Comparison of ENCODE assay signal across 9 cellular contexts in genomic region chr7:138979226-138979979, GRCh38. TPM values are rescaled to one million over a fixed set of nuclear protein-coding genes. Genes with fewer than 3 reads are reported as not detected.
DNase-seq lines count a peak whose midpoint lies in the region; ATAC-seq and TF ChIP-seq lines count a peak whose summit lies in the region.
"Had no signal": no experiment of that assay in that cellular context is flagged by ENCODE, and none has a peak within 500 bp of the region (broad histone marks: within the 10 kb centered on the region; RNA-seq: fewer than 3 reads in every experiment).

No MANE protein-coding gene starts in this region.

- H3K9me3 ChIP-seq in BE2C, result no peaks in the 10 kb centered on the region
- H3K9me3 ChIP-seq in RWPE2 (ENCODE audit: severe bottlenecking), result no peaks in the 10 kb centered on the region
- H3K9me3 ChIP-seq in iPS-18a (ENCODE audit: control insufficient read depth, low read depth, low read length), result no peaks in the 10 kb centered on the region

- TF ChIP-seq CTCF in BE2C (IDR thresholded peaks at IDR 0.05; ENCODE audit: low read depth, low read length) (peak; percentile 30), RWPE2 (IDR thresholded peaks at IDR 0.05; ENCODE audit: poor library complexity, severe bottlenecking) (no peak)

- no peaks in the 10 kb centered on the region for H3K27me3 ChIP-seq in BE2C
- H3K27me3 ChIP-seq in RWPE2 (ENCODE audit: insufficient read depth, poor library complexity, severe bottlenecking), result no peaks in the 10 kb centered on the region
- peaks cover 18% of the 10 kb centered on the region for H3K27me3 ChIP-seq in iPS-18a (ENCODE audit: control insufficient read depth, insufficient read depth, low read length)

- no peak overlapping the region for H3K9ac ChIP-seq in iPS-18a (ENCODE audit: low read length)

- H3K4me3 ChIP-seq in BE2C (ENCODE audit: low read depth, low read length) (peak overlapping the region; percentile 91), RWPE2 (ENCODE audit: severe bottlenecking) (no peak overlapping the region), iPS-18a (ENCODE audit: low read length) (peak overlapping the region; percentile 89)

- ATAC-seq in GM21447 (IDR thresholded peaks at IDR 0.05; ENCODE audit: unreplicated experiment), result peak; percentile 41
- 0 out of 3 replicates have a peak, but pooled peaks have one; percentile 26 for ATAC-seq in RWPE2 (ENCODE audit: low read depth)
- no peak for ATAC-seq in GM21576 (IDR thresholded peaks at IDR 0.05; ENCODE audit: unreplicated experiment)

- H3K27ac ChIP-seq in RWPE2 (ENCODE audit: poor library complexity, severe bottlenecking) (no peak overlapping the region), iPS-18a (ENCODE audit: low read length) (no peak overlapping the region)

- DNase-seq in BE2C (no peak), RWPE2 (ENCODE audit: low spot score) (no peak), NCI-H1417 treated with DMSO at 0.1 percent for 48 hours (lab: John Stamatoyannopoulos, UW) (no peak), NCI-H1930 (lab: John Stamatoyannopoulos, UW) (no peak), cerebellar cortex (ENCODE audit: low spot score) (no peak)
- DNase-seq: activated CD4-positive, CD25-positive, alpha-beta regulatory T cell had no signal

- peaks cover 14% of the 10 kb centered on the region; the same call in 1 of the 2 replicates for H3K4me1 ChIP-seq in BE2C
- H3K4me1 ChIP-seq in RWPE2 (ENCODE audit: insufficient read depth, poor library complexity, severe bottlenecking), result no peaks in the 10 kb centered on the region
- peaks cover 30% of the 10 kb centered on the region for H3K4me1 ChIP-seq in iPS-18a (ENCODE audit: control insufficient read depth, low read depth, low read length)

- H3K36me3 ChIP-seq in BE2C, result no peaks in the 10 kb centered on the region
- no peaks in the 10 kb centered on the region for H3K36me3 ChIP-seq in RWPE2 (ENCODE audit: low read depth)
- H3K36me3 ChIP-seq in iPS-18a (ENCODE audit: control insufficient read depth, low read depth, low read length), result no peaks in the 10 kb centered on the region

RNA-seq across cellular contexts. Expression of gene KIAA1549, which starts 1.8 kb away (rescaled TPM):
- 13.2 TPM for polyA plus RNA-seq in BE2C (2012; ENCODE audit: insufficient read depth, insufficient read length, low read depth)

RNA-seq across cellular contexts. Expression of gene ZC3HAV1L, which starts 56.4 kb away (rescaled TPM):
- polyA plus RNA-seq in BE2C (2012; ENCODE audit: insufficient read depth, insufficient read length, low read depth), result 7.7 TPM
